ENCODE assay signal across 21 cellular contexts in genomic region chr18:26298107-26298506, GRCh38.
"Had no signal": no experiment of that assay in that cellular context is flagged by ENCODE, and none has a peak within 500 bp of the region (broad histone marks: within the 10 kb centered on the region; RNA-seq: fewer than 3 reads in every experiment).

No MANE protein-coding gene starts in this region.

- H3K4me3 ChIP-seq: coronary artery, esophagus muscularis mucosa, lung, psoas muscle, sigmoid colon, stomach, thyroid gland, vagina had no signal

- H3K27me3 ChIP-seq: esophagus muscularis mucosa, foreskin keratinocyte, sigmoid colon, stomach, thyroid gland, vagina had no signal

- DNase-seq: dermis blood vessel endothelial cell; effector memory CD4-positive, alpha-beta T cell; foreskin keratinocyte; left ventricle myocardium superior; mesenchymal stem cell; naive thymus-derived CD8-positive, alpha-beta T cell; nephron progenitor cell; psoas muscle; right cardiac atrium; sigmoid colon; stimulated activated CD4-positive, alpha-beta T cell treated with anti-CD3 and anti-CD28 coated beads, Interleukin-2, amount 100 ng/mL, for 24 hours; stimulated activated CD4-positive, alpha-beta T cell treated with anti-CD3 and anti-CD28 coated beads, Interleukin-4, amount 100 ng/mL, for 24 hours; stimulated activated naive CD4-positive, alpha-beta T cell treated with Interleukin-2 at 50 U/mL for 16 hours; stomach; thyroid gland; trophoblast cell had no signal

- H3K4me1 ChIP-seq: esophagus muscularis mucosa, foreskin keratinocyte, sigmoid colon, stomach, thyroid gland, vagina had no signal

- H3K9me3 ChIP-seq: esophagus muscularis mucosa, psoas muscle, sigmoid colon, stomach, thyroid gland, vagina had no signal

- ATAC-seq: foreskin keratinocyte; left ventricle myocardium superior; naive thymus-derived CD8-positive, alpha-beta T cell; psoas muscle; right cardiac atrium; stimulated activated effector memory CD8-positive, alpha-beta T cell treated with anti-CD3 and anti-CD28 coated beads, Interleukin-12 subunit alpha, Interleukin-12 subunit beta, amount 100 ng/mL, for 72 hours had no signal

- H3K27ac ChIP-seq: coronary artery, esophagus muscularis mucosa, foreskin keratinocyte, psoas muscle, sigmoid colon, stomach, thyroid gland, vagina had no signal

- H3K36me3 ChIP-seq: sigmoid colon, thyroid gland, vagina had no signal
